Comparison of ENCODE assay signal across 13 cellular contexts in the genomic region with DNA sequence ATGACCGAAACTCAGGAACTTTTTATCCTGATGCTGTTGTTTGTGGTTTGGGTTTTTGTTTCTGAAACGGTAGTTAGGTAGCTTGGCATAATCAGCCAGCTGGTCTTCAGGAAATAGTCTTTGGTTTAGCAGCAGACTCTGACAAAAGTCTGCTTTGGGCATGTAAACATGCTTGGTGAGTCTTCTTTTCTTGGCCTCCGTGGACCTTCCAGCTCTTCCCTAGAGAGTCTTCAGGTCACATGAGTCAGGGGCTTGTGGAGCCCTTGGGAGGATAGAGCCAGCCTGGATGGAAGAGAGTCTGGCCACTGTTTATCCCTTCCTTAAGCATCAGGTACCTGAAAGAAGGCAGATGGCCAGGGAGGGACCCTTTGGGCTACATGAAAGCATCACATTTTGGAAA.
DNase-seq lines count a peak whose midpoint lies in the region; ATAC-seq, FAIRE-seq and TF ChIP-seq lines count a peak whose summit lies in the region.
"Had no signal": no experiment of that assay in that cellular context is flagged by ENCODE, and none has a peak within 500 bp of the region (broad histone marks: within the 10 kb centered on the region; RNA-seq: fewer than 3 reads in every experiment).

No MANE protein-coding gene starts in this region.

- ATAC-seq in SK-N-SH treated with all-trans-retinoic acid at 6 μM for 48 hours (no peak), GM21423 (IDR thresholded peaks at IDR 0.05; ENCODE audit: unreplicated experiment) (no peak)
- ATAC-seq in stimulated activated naive CD8-positive, alpha-beta T cell treated with anti-CD3 and anti-CD28 coated beads, Interleukin-15, Interleukin-2, amounts not matched to agents 100 U/mL and 50 U/mL, for 24 hours = no peak

- H3K79me2 ChIP-seq in SK-N-SH (ENCODE audit: insufficient read depth) (no peaks in the 10 kb centered on the region), endothelial cell of umbilical vein (ENCODE audit: control insufficient read depth, insufficient read depth, low read length) (no peaks in the 10 kb centered on the region), smooth muscle cell (ENCODE audit: low read depth) (no peaks in the 10 kb centered on the region)

- H4K20me1 ChIP-seq in SK-N-SH (ENCODE audit: insufficient read depth) (no peaks in the 10 kb centered on the region), endothelial cell of umbilical vein (replicated peaks; ENCODE audit: control insufficient read depth, extremely low read depth, insufficient read depth, low read length) (no peaks in the 10 kb centered on the region), smooth muscle cell (ENCODE audit: low read depth) (no peaks in the 10 kb centered on the region)

- peak; percentile 55 for FAIRE-seq in endothelial cell of umbilical vein (lab: Jason Lieb, UNC)
- FAIRE-seq: A204.1, colon had no signal

- H3K4me1 ChIP-seq in SK-N-SH (ENCODE audit: control insufficient read depth in 1 of 2, insufficient read depth in 2 of 2, low read depth in 1 of 2, low read length in 1 of 2) (peaks cover 43 to 50% of the 10 kb centered on the region in 2 experiments), endothelial cell of umbilical vein (ENCODE audit: control insufficient read depth, extremely low read depth, insufficient read depth, low read length) (peaks cover 54% of the 10 kb centered on the region), smooth muscle cell (ENCODE audit: low read depth) (peaks cover 14% of the 10 kb centered on the region)

- TF ChIP-seq CTCF in SK-N-SH (IDR thresholded peaks at IDR 0.05) (no peak), endothelial cell of umbilical vein (IDR thresholded peaks at IDR 0.05; ENCODE audit: extremely low read depth in 1 of 2, insufficient read depth in 1 of 2, low read depth in 1 of 2, low read length in 2 of 2) (no peak), smooth muscle cell (IDR thresholded peaks at IDR 0.05; ENCODE audit: borderline replicate concordance, insufficient read depth, poor library complexity, severe bottlenecking) (no peak)

- H3K9me1 ChIP-seq in endothelial cell of umbilical vein (replicated peaks; ENCODE audit: control insufficient read depth, extremely low read depth, insufficient read depth, low read length) = no peaks in the 10 kb centered on the region

- BruUV-seq in endothelial cell of umbilical vein (replicated peaks; lab: Mats Ljungman, UMichigan) = no TSS peak

- H3K27ac ChIP-seq in SK-N-SH (ENCODE audit: low read depth in 2 of 2, low read length in 1 of 2) (peak overlapping the region; percentile 47 to 66), endothelial cell of umbilical vein (ENCODE audit: insufficient read depth, low read depth, low read length) (peak overlapping the region; percentile 53), smooth muscle cell (ENCODE audit: low read depth) (peak overlapping the region; percentile 61)
- H3K27ac ChIP-seq: esophagus muscularis mucosa had no signal

- dilution Hi-C loops in endothelial cell of umbilical vein (cut with MboI; ENCODE audit: extremely low pct_ligation_motif_present, low sequenced_read_pairs) = no loop called here

- no peak overlapping the region for H3K4me3 ChIP-seq in SK-N-SH (ENCODE audit: low read depth in 2 of 2, low read length in 1 of 2)
- H3K4me3 ChIP-seq in MG63 = no peak overlapping the region
- H3K4me3 ChIP-seq in endothelial cell of umbilical vein (replicated peaks in 1 of 3; ENCODE audit: insufficient read depth in 1 of 3, low read depth in 1 of 3, low read length in 3 of 3) = no peak overlapping the region
- H3K4me3 ChIP-seq in smooth muscle cell = no peak overlapping the region
- H3K4me3 ChIP-seq: esophagus muscularis mucosa, lung had no signal

- no peak for TF ChIP-seq RAD21 in SK-N-SH (IDR thresholded peaks at IDR 0.05; ENCODE audit: low read length)

- H3K27me3 ChIP-seq in SK-N-SH (ENCODE audit: insufficient read depth) = no peaks in the 10 kb centered on the region
- H3K27me3 ChIP-seq in MG63 = no peaks in the 10 kb centered on the region
- no peaks in the 10 kb centered on the region for H3K27me3 ChIP-seq in endothelial cell of umbilical vein (ENCODE audit: control insufficient read depth in 2 of 2, insufficient read depth in 2 of 2, low read length in 2 of 2)
- no peaks in the 10 kb centered on the region for H3K27me3 ChIP-seq in smooth muscle cell (ENCODE audit: low read depth)
- H3K27me3 ChIP-seq: esophagus muscularis mucosa had no signal

- H3F3A ChIP-seq in SK-N-SH (replicated peaks; ENCODE audit: insufficient read depth) (peaks cover 11% of the 10 kb centered on the region), smooth muscle cell (ENCODE audit: low read depth) (peaks cover 7% of the 10 kb centered on the region)

- H3K36me3 ChIP-seq in SK-N-SH (replicated peaks in 1 of 2; ENCODE audit: control insufficient read depth in 1 of 2, insufficient read depth in 2 of 2, low read length in 1 of 2) (peaks cover 0 to 9% of the 10 kb centered on the region in 2 experiments), MG63 (no peaks in the 10 kb centered on the region), endothelial cell of umbilical vein (ENCODE audit: control insufficient read depth in 2 of 2, extremely low read depth in 1 of 2, insufficient read depth in 2 of 2, low read length in 2 of 2) (peaks cover 0 to 1% of the 10 kb centered on the region in 2 experiments), smooth muscle cell (ENCODE audit: low read depth) (no peaks in the 10 kb centered on the region)

- intact Hi-C loops in endothelial cell of umbilical vein (cut with micrococcal nuclease) = loop anchor here (1.0 to 10.0 kb wide), 3 partner anchors 10 to 276 kb away; no protein-coding TSS in a partner anchor

- CTCF ChIA-PET in SK-N-SH (lab: Yijun Ruan, JAX) (interaction anchor here (8.7 kb wide), 1 partner anchor 288 kb away, joined by 175 read pairs; no protein-coding TSS in a partner anchor), endothelial cell of umbilical vein (lab: Charles Lee) (interaction anchor here (1.0 to 6.7 kb wide), 7 partner anchors 9 to 524 kb away, joined by 3 to 204 read pairs (median 60); no protein-coding TSS in a partner anchor)

- POLR2A ChIA-PET in SK-N-SH (lab: Yijun Ruan, JAX) (no interaction called here), endothelial cell of umbilical vein (lab: Charles Lee) (no interaction called here)

- TF ChIP-seq POLR2A in endothelial cell of umbilical vein (IDR thresholded peaks at IDR 0.05; ENCODE audit: low read depth, low read length) = no peak

- WGBS in SK-N-SH (ENCODE audit: low lambda C conversion rate) = 81% methylated on average over 3 of the region's 3 CpGs
- 31% methylated on average over 3 of the region's 3 CpGs for WGBS in smooth muscle cell (ENCODE audit: low lambda C conversion rate)

- no peaks in the 10 kb centered on the region for H3K9me2 ChIP-seq in SK-N-SH

- no peak for TF ChIP-seq EP300 in SK-N-SH (IDR thresholded peaks at IDR 0.05; ENCODE audit: borderline replicate concordance in 1 of 2, low read depth in 1 of 2, low read length in 1 of 2)

- DNase-seq in SK-N-SH = no peak
- peak; percentile 69 for DNase-seq in MG63
- DNase-seq in endothelial cell of umbilical vein (ENCODE audit: low read depth, low spot score) = no peak
- DNase-seq in smooth muscle cell (lab: John Stamatoyannopoulos, UW; ENCODE audit: unreplicated experiment) = no peak
- DNase-seq in stimulated activated naive CD8-positive, alpha-beta T cell treated with anti-CD3 and anti-CD28 coated beads, Interleukin-15, Interleukin-2, amounts not matched to agents 100 U/mL and 50 U/mL, for 24 hours = no peak
- no peak for DNase-seq in stimulated activated CD4-positive, alpha-beta T cell treated with anti-CD3 and anti-CD28 coated beads, Interleukin-12 subunit alpha, Interleukin-12 subunit beta, amount 100 ng/mL, for 4 hours
- DNase-seq: DMS153 had no signal

- no peak overlapping the region for H2AFZ ChIP-seq in SK-N-SH (ENCODE audit: low read depth)
- H2AFZ ChIP-seq in endothelial cell of umbilical vein (ENCODE audit: low read depth, low read length) = no peak overlapping the region
- H2AFZ ChIP-seq in smooth muscle cell (ENCODE audit: low read depth) = no peak overlapping the region

- H3K4me2 ChIP-seq in SK-N-SH (peak overlapping the region; percentile 21; the same call in 1 of the 2 replicates), endothelial cell of umbilical vein (ENCODE audit: insufficient read depth, low read length) (peak overlapping the region; percentile 1), smooth muscle cell (peak overlapping the region; percentile 41)

- no peak overlapping the region; the same call in 1 of the 2 replicates for H3K9ac ChIP-seq in SK-N-SH
- H3K9ac ChIP-seq in endothelial cell of umbilical vein (replicated peaks; ENCODE audit: extremely low read depth, insufficient read depth, low read length) = peak overlapping the region; percentile 20
- no peak overlapping the region for H3K9ac ChIP-seq in smooth muscle cell (ENCODE audit: low read depth)

- no peaks in the 10 kb centered on the region for H3K9me3 ChIP-seq in SK-N-SH
- H3K9me3 ChIP-seq in MG63 = no peaks in the 10 kb centered on the region
- no peaks in the 10 kb centered on the region for H3K9me3 ChIP-seq in endothelial cell of umbilical vein (replicated peaks; ENCODE audit: control insufficient read depth, insufficient read depth, low read length)
- H3K9me3 ChIP-seq in smooth muscle cell (replicated peaks; ENCODE audit: low read depth) = no peaks in the 10 kb centered on the region
- H3K9me3 ChIP-seq: esophagus muscularis mucosa had no signal

TF ChIP-seq in SK-N-SH, 30 proteins besides CTCF, POLR2A, EP300 and RAD21:
- TF ChIP-seq RCOR1 (IDR thresholded peaks at IDR 0.05; ENCODE audit: low read length) = no peak
- TF ChIP-seq EZH2phosphoT487 (IDR thresholded peaks at IDR 0.05; ENCODE audit: borderline replicate concordance, low read depth) = no peak
- TF ChIP-seq NRF1 (IDR thresholded peaks at IDR 0.05; ENCODE audit: low read depth, low read length) = no peak
- TF ChIP-seq TCF12 (IDR thresholded peaks at IDR 0.05) = no peak
- TF ChIP-seq GABPA (IDR thresholded peaks at IDR 0.05; ENCODE audit: low read depth) = no peak

TF ChIP-seq in endothelial cell of umbilical vein, 7 proteins besides CTCF, POLR2A, EP300 and RAD21:
- no peak for TF ChIP-seq MAX (IDR thresholded peaks at IDR 0.05; ENCODE audit: insufficient read depth, insufficient read length)
- TF ChIP-seq EZH2 (IDR thresholded peaks at IDR 0.05; ENCODE audit: borderline replicate concordance, low read depth, low read length, severe bottlenecking) = no peak
- no peak for TF ChIP-seq POLR2AphosphoS5 (IDR thresholded peaks at IDR 0.05; ENCODE audit: insufficient read depth, low read depth, low read length)
- TF ChIP-seq JUN (IDR thresholded peaks at IDR 0.05; ENCODE audit: borderline replicate concordance, insufficient read depth, insufficient read length, low read depth) = no peak
- TF ChIP-seq GATA2 (IDR thresholded peaks at IDR 0.05; ENCODE audit: insufficient read depth, insufficient read length, low read depth, low read length) = no peak
- TF ChIP-seq MYC (IDR thresholded peaks at IDR 0.05; ENCODE audit: low read depth, low read length) = no peak
- no peak for TF ChIP-seq FOS (IDR thresholded peaks at IDR 0.05; ENCODE audit: borderline replicate concordance, insufficient read depth, low read length)
